Comparison of ENCODE assay signal across 18 cellular contexts in the genomic region with DNA sequence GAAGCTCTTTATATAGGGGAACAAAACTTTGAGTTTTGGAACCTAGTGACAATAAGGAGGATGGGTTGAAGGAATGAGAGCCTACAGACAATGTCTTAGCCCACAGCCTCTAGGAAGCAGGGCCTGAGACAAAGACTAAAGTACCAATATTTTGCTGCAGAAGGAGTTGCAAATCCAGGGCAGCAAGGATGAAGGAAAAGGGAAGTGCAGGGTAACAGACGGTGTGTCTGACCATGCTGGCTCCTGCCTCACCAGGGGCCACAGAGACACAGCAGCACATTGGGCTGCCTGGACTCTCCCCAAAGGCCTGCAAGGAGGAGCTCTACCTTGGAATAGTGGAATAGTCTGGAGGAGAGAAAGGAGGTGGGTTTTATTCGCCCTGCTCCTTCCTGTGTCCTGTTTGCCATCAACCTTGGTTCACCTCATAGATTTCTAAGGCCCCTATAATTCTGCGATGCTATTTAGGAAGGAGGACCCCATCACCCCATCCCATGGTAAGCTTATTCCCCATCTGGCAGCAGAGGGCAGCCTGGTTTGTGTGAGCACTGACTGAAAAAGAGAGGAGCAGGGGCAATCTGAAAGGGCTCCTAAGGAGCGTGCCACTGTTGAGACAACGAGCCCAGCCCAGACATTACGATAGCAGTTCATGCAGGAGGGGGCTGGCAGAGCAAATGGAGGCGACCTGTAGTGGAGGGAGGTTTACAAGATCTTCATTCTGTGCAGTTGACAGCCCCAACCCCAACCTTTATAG.
DNase-seq lines count a peak whose midpoint lies in the region; ATAC-seq and TF ChIP-seq lines count a peak whose summit lies in the region.
"Had no signal": no experiment of that assay in that cellular context is flagged by ENCODE, and none has a peak within 500 bp of the region (broad histone marks: within the 10 kb centered on the region; RNA-seq: fewer than 3 reads in every experiment).

No MANE protein-coding gene starts in this region.

- peak overlapping the region; percentile 50 for H3K27ac Mint-ChIP-seq in activated naive CD8-positive, alpha-beta T cell treated with anti-CD3 and anti-CD28 coated beads, Interleukin-2, amount 50 U/mL, for 24 hours
- no peak overlapping the region for H3K27ac Mint-ChIP-seq in activated naive CD8-positive, alpha-beta T cell treated with anti-CD3 and anti-CD28 coated beads for 36 hours
- no peak overlapping the region for H3K27ac Mint-ChIP-seq in activated CD4-positive, alpha-beta memory T cell treated with anti-CD3 and anti-CD28 coated beads, Interleukin-2, amount 10 ng/mL, durations not matched to agents 7 days and 5 days
- H3K27ac Mint-ChIP-seq: activated T-cell treated with anti-CD3 and anti-CD28 coated beads, Interleukin-2, amount 50 U/mL, for 72 hours had no signal

- H3K4me1 Mint-ChIP-seq in activated naive CD8-positive, alpha-beta T cell treated with anti-CD3 and anti-CD28 coated beads, Interleukin-2, amount 50 U/mL, for 24 hours: peaks cover 1% of the 10 kb centered on the region
- H3K4me1 Mint-ChIP-seq in activated naive CD8-positive, alpha-beta T cell treated with anti-CD3 and anti-CD28 coated beads for 36 hours: peaks cover 1% of the 10 kb centered on the region
- no peaks in the 10 kb centered on the region for H3K4me1 Mint-ChIP-seq in activated CD4-positive, alpha-beta memory T cell treated with anti-CD3 and anti-CD28 coated beads, Interleukin-2, amount 10 ng/mL, durations not matched to agents 7 days and 5 days

- peaks cover 4% of the 10 kb centered on the region for H3K36me3 Mint-ChIP-seq in activated naive CD8-positive, alpha-beta T cell treated with anti-CD3 and anti-CD28 coated beads, Interleukin-2, amount 50 U/mL, for 24 hours (ENCODE audit: low read depth)
- H3K36me3 Mint-ChIP-seq in activated naive CD8-positive, alpha-beta T cell treated with anti-CD3 and anti-CD28 coated beads for 36 hours: peaks cover 3% of the 10 kb centered on the region
- H3K36me3 Mint-ChIP-seq in activated CD4-positive, alpha-beta memory T cell treated with anti-CD3 and anti-CD28 coated beads, Interleukin-2, amount 10 ng/mL, durations not matched to agents 7 days and 5 days (ENCODE audit: low read depth): no peaks in the 10 kb centered on the region

- H4K20me1 ChIP-seq in PC-3 (ENCODE audit: low read length): no peaks in the 10 kb centered on the region
- H4K20me1 ChIP-seq in fibroblast of lung (ENCODE audit: control insufficient read depth, extremely low read depth, insufficient read depth, low read length): no peaks in the 10 kb centered on the region

- intact Hi-C loops in PC-3 (cut with micrococcal nuclease) (no loop called here), adrenal gland (cut with DNase I) (no loop called here)

- no peak for ATAC-seq in activated naive CD8-positive, alpha-beta T cell treated with anti-CD3 and anti-CD28 coated beads, Interleukin-2, amount 50 U/mL, for 24 hours
- no peak for ATAC-seq in PC-3
- ATAC-seq: A549; activated naive CD4-positive, alpha-beta T cell treated with anti-CD3 and anti-CD28 coated beads, Interleukin-2, amount 50 U/mL, for 72 hours; activated T-cell treated with anti-CD3 and anti-CD28 coated beads, Interleukin-2, amount 50 U/mL, for 72 hours had no signal

- H3K79me2 ChIP-seq in PC-3 (ENCODE audit: low read length): no peaks in the 10 kb centered on the region
- H3K79me2 ChIP-seq in fibroblast of lung (ENCODE audit: control insufficient read depth, insufficient read depth, low read length): no peaks in the 10 kb centered on the region

- 91 to 96% (median 95%) methylated on average over 7 of the region's 7 CpGs for WGBS in adrenal gland, 4 donors

- H3K4me3 ChIP-seq in PC-3 (ENCODE audit: low read length) (no peak overlapping the region), fibroblast of lung (replicated peaks in 1 of 4; ENCODE audit: control extremely low read depth in 1 of 4, insufficient read depth in 1 of 4, low read depth in 3 of 4, low read length in 4 of 4) (no peak overlapping the region), adrenal gland (no peak overlapping the region)
- H3K4me3 ChIP-seq: A549; BLaER1 treated with 17β-estradiol and CSF1 and Interleukin-3, amounts not matched to agents 10 nM and 100 nM; body of pancreas; heart right ventricle; uterus had no signal

- no peaks in the 10 kb centered on the region for H3F3A ChIP-seq in PC-3 (ENCODE audit: low read length, unreplicated experiment)

- H2AFZ ChIP-seq in PC-3 (ENCODE audit: low read length) (no peak overlapping the region), fibroblast of lung (ENCODE audit: low read length) (no peak overlapping the region)

- CTCF ChIA-PET in PC-3 (lab: Charles Lee): interaction anchor here (0.6 kb wide), 1 partner anchor 41 kb away, joined by 3 read pairs; no protein-coding TSS in a partner anchor
- CTCF ChIA-PET in activated CD4-positive, alpha-beta memory T cell treated with anti-CD3 and anti-CD28 coated beads, Interleukin-2, amount 10 ng/mL, durations not matched to agents 7 days and 5 days (lab: Charles Lee): interaction anchor here (2.4 kb wide), 1 partner anchor 15 kb away, joined by 5 read pairs; no protein-coding TSS in a partner anchor

- H3K27me3 Mint-ChIP-seq in activated naive CD8-positive, alpha-beta T cell treated with anti-CD3 and anti-CD28 coated beads, Interleukin-2, amount 50 U/mL, for 24 hours: no peaks in the 10 kb centered on the region
- no peaks in the 10 kb centered on the region for H3K27me3 Mint-ChIP-seq in activated naive CD8-positive, alpha-beta T cell treated with anti-CD3 and anti-CD28 coated beads for 36 hours
- H3K27me3 Mint-ChIP-seq in activated CD4-positive, alpha-beta memory T cell treated with anti-CD3 and anti-CD28 coated beads, Interleukin-2, amount 10 ng/mL, durations not matched to agents 7 days and 5 days: no peaks in the 10 kb centered on the region

- H3K9ac ChIP-seq in PC-3 (ENCODE audit: low read length) (no peak overlapping the region), fibroblast of lung (ENCODE audit: insufficient read depth, low read length) (no peak overlapping the region)
- H3K9ac ChIP-seq: BLaER1 treated with 17β-estradiol and CSF1 and Interleukin-3, amounts not matched to agents 10 nM and 100 nM had no signal

- H3K27me3 ChIP-seq in PC-3 (ENCODE audit: low read length): no peaks in the 10 kb centered on the region
- no peaks in the 10 kb centered on the region for H3K27me3 ChIP-seq in fibroblast of lung (ENCODE audit: control insufficient read depth, insufficient read depth, low read length)
- H3K27me3 ChIP-seq in adrenal gland: no peaks in the 10 kb centered on the region
- H3K27me3 ChIP-seq: BLaER1 treated with 17β-estradiol and CSF1 and Interleukin-3, amounts not matched to agents 10 nM and 100 nM; body of pancreas; heart right ventricle; uterus had no signal

- peaks cover 20% of the 10 kb centered on the region for H3K4me1 ChIP-seq in PC-3 (ENCODE audit: insufficient read depth, low read length)
- peaks cover 27% of the 10 kb centered on the region for H3K4me1 ChIP-seq in fibroblast of lung (ENCODE audit: control insufficient read depth, extremely low read depth, insufficient read depth, low read length)
- peaks cover 0 to 5% of the 10 kb centered on the region in 2 donors for H3K4me1 ChIP-seq in adrenal gland (replicated peaks in 1 of 2)

- H3K36me3 ChIP-seq in PC-3 (ENCODE audit: low read depth, low read length): no peaks in the 10 kb centered on the region
- no peaks in the 10 kb centered on the region for H3K36me3 ChIP-seq in fibroblast of lung (ENCODE audit: control insufficient read depth, insufficient read depth, low read length)
- no peaks in the 10 kb centered on the region for H3K36me3 ChIP-seq in adrenal gland (replicated peaks in 1 of 2)
- H3K36me3 ChIP-seq: uterus had no signal

- BruUV-seq in PC-3 (replicated peaks; lab: Mats Ljungman, UMichigan): no TSS peak

- POLR2A ChIA-PET in PC-3 (lab: Charles Lee; ENCODE audit: unreplicated experiment): interaction anchor here (0.7 kb wide), 1 partner anchor 15 kb away, joined by 3 read pairs; no protein-coding TSS in a partner anchor
- POLR2A ChIA-PET in activated CD4-positive, alpha-beta memory T cell treated with anti-CD3 and anti-CD28 coated beads, Interleukin-2, amount 10 ng/mL, durations not matched to agents 7 days and 5 days (lab: Charles Lee): no interaction called here

- H3K9me2 ChIP-seq in PC-3 (replicated peaks; ENCODE audit: low read length): no peaks in the 10 kb centered on the region

- no peaks in the 10 kb centered on the region for H3K9me3 Mint-ChIP-seq in activated naive CD8-positive, alpha-beta T cell treated with anti-CD3 and anti-CD28 coated beads, Interleukin-2, amount 50 U/mL, for 24 hours
- no peaks in the 10 kb centered on the region for H3K9me3 Mint-ChIP-seq in activated naive CD8-positive, alpha-beta T cell treated with anti-CD3 and anti-CD28 coated beads for 36 hours
- no peaks in the 10 kb centered on the region for H3K9me3 Mint-ChIP-seq in activated CD4-positive, alpha-beta memory T cell treated with anti-CD3 and anti-CD28 coated beads, Interleukin-2, amount 10 ng/mL, durations not matched to agents 7 days and 5 days
- H3K9me3 Mint-ChIP-seq: activated naive CD4-positive, alpha-beta T cell treated with anti-CD3 and anti-CD28 coated beads, Interleukin-2, amount 50 U/mL, for 72 hours; activated T-cell treated with anti-CD3 and anti-CD28 coated beads, Interleukin-2, amount 50 U/mL, for 72 hours had no signal

- DNase-seq in activated naive CD8-positive, alpha-beta T cell treated with anti-CD3 and anti-CD28 coated beads, Interleukin-2, amount 50 U/mL, for 24 hours: no peak
- no peak for DNase-seq in activated naive CD8-positive, alpha-beta T cell treated with anti-CD3 and anti-CD28 coated beads for 36 hours
- DNase-seq in PC-3: no peak
- DNase-seq in fibroblast of lung (ENCODE audit: low read depth in 2 of 2): no peak
- DNase-seq in substantia nigra (lab: John Stamatoyannopoulos, UW): peak in 1 of 49 donors; percentile 6
- no peak for DNase-seq in adrenal gland
- no peak for DNase-seq in stimulated activated CD4-positive, alpha-beta T cell treated with anti-CD3 and anti-CD28 coated beads, Interleukin-4, amount 100 ng/mL, for 4 hours
- DNase-seq in activated CD4-positive, alpha-beta memory T cell treated with anti-CD3 and anti-CD28 coated beads, Interleukin-2, amount 10 ng/mL, durations not matched to agents 7 days and 5 days: no peak
- DNase-seq: activated T-cell treated with anti-CD3 and anti-CD28 coated beads, Interleukin-2, amount 50 U/mL, for 72 hours; NCI-H187 treated with DMSO at 0.1 percent for 48 hours; NCI-H345; stimulated activated CD8-positive, alpha-beta memory T cell treated with anti-CD3 and anti-CD28 coated beads, Interleukin-4, amount 100 ng/mL, for 48 hours; uterus had no signal

- TF ChIP-seq CTCF in PC-3 (conservative IDR thresholded peaks at IDR 0.05; ENCODE audit: low read depth, low read length) (no peak), fibroblast of lung (conservative IDR thresholded peaks at IDR 0.05 in 1 of 2, IDR thresholded peaks at IDR 0.05 in 1 of 2; ENCODE audit: low read depth in 1 of 2, low read length in 2 of 2) (no peak), adrenal gland (IDR thresholded peaks at IDR 0.05) (no peak)

- H3K4me2 ChIP-seq in PC-3 (ENCODE audit: low read length): no peak overlapping the region
- H3K4me2 ChIP-seq in fibroblast of lung (ENCODE audit: extremely low read depth, insufficient read depth, low read length): no peak overlapping the region
- H3K4me2 ChIP-seq: A549; BLaER1 treated with 17β-estradiol and CSF1 and Interleukin-3, amounts not matched to agents 10 nM and 100 nM had no signal

- peak overlapping the region; percentile 57 for H3K27ac ChIP-seq in PC-3 (ENCODE audit: low read length)
- peak overlapping the region; percentile 55 for H3K27ac ChIP-seq in fibroblast of lung (ENCODE audit: insufficient read depth, low read length)
- peak overlapping the region; percentile 8 for H3K27ac ChIP-seq in substantia nigra (ENCODE audit: low read depth, low read length, poor library complexity, severe bottlenecking)
- no peak overlapping the region for H3K27ac ChIP-seq in adrenal gland
- H3K27ac ChIP-seq: A549; BLaER1 treated with 17β-estradiol and CSF1 and Interleukin-3, amounts not matched to agents 10 nM and 100 nM; uterus had no signal

- H3K9me3 ChIP-seq in PC-3 (ENCODE audit: low read length) (no peaks in the 10 kb centered on the region), fibroblast of lung (ENCODE audit: control insufficient read depth, insufficient read depth, low read depth, low read length) (no peaks in the 10 kb centered on the region), adrenal gland (replicated peaks in 1 of 3) (no peaks in the 10 kb centered on the region)
- H3K9me3 ChIP-seq: A549; BLaER1 treated with 17β-estradiol and CSF1 and Interleukin-3, amounts not matched to agents 10 nM and 100 nM; body of pancreas; heart right ventricle; uterus had no signal

- no peak overlapping the region for H3K4me3 Mint-ChIP-seq in activated naive CD8-positive, alpha-beta T cell treated with anti-CD3 and anti-CD28 coated beads, Interleukin-2, amount 50 U/mL, for 24 hours
- no peak overlapping the region for H3K4me3 Mint-ChIP-seq in activated naive CD8-positive, alpha-beta T cell treated with anti-CD3 and anti-CD28 coated beads for 36 hours
- H3K4me3 Mint-ChIP-seq in activated CD4-positive, alpha-beta memory T cell treated with anti-CD3 and anti-CD28 coated beads, Interleukin-2, amount 10 ng/mL, durations not matched to agents 7 days and 5 days: no peak overlapping the region
- H3K4me3 Mint-ChIP-seq: activated T-cell treated with anti-CD3 and anti-CD28 coated beads, Interleukin-2, amount 50 U/mL, for 72 hours had no signal

- no peak for TF ChIP-seq POLR2A in adrenal gland (IDR thresholded peaks at IDR 0.05)

Comparison
In these comparisons a context has a peak if more than half of its experiments do, and no peak if none do; other contexts are left out.
1. H3K27ac ChIP-seq: peak in PC-3 (single experiment), fibroblast of lung (single experiment) and substantia nigra (single experiment); none in adrenal gland (0 of 5).